In the genomic region with DNA sequence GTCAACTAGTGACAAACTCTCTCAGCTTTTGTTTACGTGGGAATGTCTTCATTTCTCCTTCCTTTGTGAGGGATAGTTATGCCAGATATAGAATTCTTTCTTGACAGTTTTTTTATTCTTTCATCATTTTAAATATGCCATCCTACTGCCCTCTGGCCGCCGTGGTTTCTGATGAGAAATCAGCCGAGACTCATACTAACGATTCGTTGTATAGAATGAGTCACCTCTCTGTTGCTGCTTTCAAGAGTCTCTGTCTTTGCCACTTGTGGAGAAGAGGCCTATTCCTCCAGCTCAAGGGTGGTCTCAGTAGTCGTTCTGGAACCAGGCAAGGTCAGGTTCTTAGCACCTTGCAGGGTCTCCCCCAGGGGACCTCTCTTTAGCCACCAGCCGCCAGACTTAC, we compare ENCODE assay signal across 13 cellular contexts. TPM values are rescaled to one million over a fixed set of nuclear protein-coding genes. Genes with fewer than 3 reads are reported as not detected.
DNase-seq lines count a peak whose midpoint lies in the region; ATAC-seq and TF ChIP-seq lines count a peak whose summit lies in the region.
"Had no signal": no experiment of that assay in that cellular context is flagged by ENCODE, and none has a peak within 500 bp of the region (broad histone marks: within the 10 kb centered on the region; RNA-seq: fewer than 3 reads in every experiment).

No MANE protein-coding gene starts in this region.

- DNase-seq in DMS79 treated with DMSO at 0.1 percent for 48 hours (lab: John Stamatoyannopoulos, UW) (peak; percentile 57), HFFc6 (peak; percentile 53), adrenal gland (no peak), foreskin melanocyte (peak; percentile 40), CD14-positive monocyte (ENCODE audit: low spot score) (no peak)
- DNase-seq in activated T-helper 1 cell treated with anti-CD3 and anti-CD28 coated beads, Interleukin-12 subunit alpha, Interleukin-12 subunit beta, Interleukin-2, Interleukin-4 antibody, amounts not matched to agents 30 ng/mL and 10 ng/mL and 1 ng/mL, durations not matched to agents 14 hours and 24 hours and 36 hours (ENCODE audit: low spot score): no peak
- DNase-seq: activated naive CD4-positive, alpha-beta T cell treated with anti-CD3 and anti-CD28 coated beads, Interleukin-2, amount 10 ng/mL, durations not matched to agents 7 days and 5 days; GOT3; NCI-H446 had no signal

- TF ChIP-seq POLR2A in adrenal gland (IDR thresholded peaks at IDR 0.05): no peak

- no peaks in the 10 kb centered on the region for H3K27me3 ChIP-seq in adrenal gland
- H3K27me3 ChIP-seq: neural progenitor cell had no signal

- H3K27ac Mint-ChIP-seq in HFFc6 (no peak overlapping the region; the same call in 1 of the 2 replicates), CD14-positive monocyte (no peak overlapping the region)
- no peak overlapping the region for H3K27ac Mint-ChIP-seq in activated T-helper 1 cell treated with anti-CD3 and anti-CD28 coated beads, Interleukin-12 subunit alpha, Interleukin-12 subunit beta, Interleukin-2, Interleukin-4 antibody, amounts not matched to agents 30 ng/mL and 10 ng/mL and 1 ng/mL, durations not matched to agents 14 hours and 24 hours and 36 hours
- H3K27ac Mint-ChIP-seq: activated naive CD4-positive, alpha-beta T cell treated with anti-CD3 and anti-CD28 coated beads, Interleukin-2, amount 10 ng/mL, durations not matched to agents 7 days and 5 days had no signal

- peak overlapping the region in 3 of 5 donors; percentile 46 to 72 (median 63) for H3K27ac ChIP-seq in adrenal gland
- H3K27ac ChIP-seq: neural progenitor cell had no signal

- no peaks in the 10 kb centered on the region for H3K9me3 ChIP-seq in adrenal gland (replicated peaks in 1 of 3)

- H3K9me3 Mint-ChIP-seq in HFFc6 (no peaks in the 10 kb centered on the region), CD14-positive monocyte (peaks cover 0 to 2% (median 0%) of the 10 kb centered on the region in 7 donors)
- H3K9me3 Mint-ChIP-seq in activated T-helper 1 cell treated with anti-CD3 and anti-CD28 coated beads, Interleukin-12 subunit alpha, Interleukin-12 subunit beta, Interleukin-2, Interleukin-4 antibody, amounts not matched to agents 30 ng/mL and 10 ng/mL and 1 ng/mL, durations not matched to agents 14 hours and 24 hours and 36 hours: no peaks in the 10 kb centered on the region
- H3K9me3 Mint-ChIP-seq: activated naive CD4-positive, alpha-beta T cell treated with anti-CD3 and anti-CD28 coated beads, Interleukin-2, amount 10 ng/mL, durations not matched to agents 7 days and 5 days; neural progenitor cell had no signal

- WGBS in adrenal gland, 4 donors: 51 to 67% (median 56%) methylated on average over 8 of the region's 8 CpGs

- H3K4me3 Mint-ChIP-seq in HFFc6: no peak overlapping the region
- no peak overlapping the region for H3K4me3 Mint-ChIP-seq in activated T-helper 1 cell treated with anti-CD3 and anti-CD28 coated beads, Interleukin-12 subunit alpha, Interleukin-12 subunit beta, Interleukin-2, Interleukin-4 antibody, amounts not matched to agents 30 ng/mL and 10 ng/mL and 1 ng/mL, durations not matched to agents 14 hours and 24 hours and 36 hours
- H3K4me3 Mint-ChIP-seq in CD14-positive monocyte: peak overlapping the region in 1 of 2 donors; percentile 41
- H3K4me3 Mint-ChIP-seq: activated naive CD4-positive, alpha-beta T cell treated with anti-CD3 and anti-CD28 coated beads, Interleukin-2, amount 10 ng/mL, durations not matched to agents 7 days and 5 days; neural progenitor cell had no signal

- H3K4me1 Mint-ChIP-seq in HFFc6 (ENCODE audit: low read depth) (peaks cover 43% of the 10 kb centered on the region), CD14-positive monocyte (no peaks in the 10 kb centered on the region)
- no peaks in the 10 kb centered on the region for H3K4me1 Mint-ChIP-seq in activated T-helper 1 cell treated with anti-CD3 and anti-CD28 coated beads, Interleukin-12 subunit alpha, Interleukin-12 subunit beta, Interleukin-2, Interleukin-4 antibody, amounts not matched to agents 30 ng/mL and 10 ng/mL and 1 ng/mL, durations not matched to agents 14 hours and 24 hours and 36 hours (ENCODE audit: low read depth)
- H3K4me1 Mint-ChIP-seq: activated naive CD4-positive, alpha-beta T cell treated with anti-CD3 and anti-CD28 coated beads, Interleukin-2, amount 10 ng/mL, durations not matched to agents 7 days and 5 days had no signal

- H3K36me3 ChIP-seq in adrenal gland (replicated peaks in 1 of 2): no peaks in the 10 kb centered on the region
- H3K36me3 ChIP-seq: neural progenitor cell had no signal

- H3K27me3 Mint-ChIP-seq in HFFc6 (ENCODE audit: insufficient read depth) (no peaks in the 10 kb centered on the region), CD14-positive monocyte (ENCODE audit: low read depth in 3 of 3) (peaks cover 35 to 47% (median 40%) of the 10 kb centered on the region in 3 donors)
- H3K27me3 Mint-ChIP-seq in activated T-helper 1 cell treated with anti-CD3 and anti-CD28 coated beads, Interleukin-12 subunit alpha, Interleukin-12 subunit beta, Interleukin-2, Interleukin-4 antibody, amounts not matched to agents 30 ng/mL and 10 ng/mL and 1 ng/mL, durations not matched to agents 14 hours and 24 hours and 36 hours (ENCODE audit: insufficient read depth): peaks cover 15% of the 10 kb centered on the region

- TF ChIP-seq CTCF in HFFc6 (IDR thresholded peaks at IDR 0.05) (no peak), adrenal gland (IDR thresholded peaks at IDR 0.05) (no peak), CD14-positive monocyte (IDR thresholded peaks at IDR 0.05) (no peak)

- ATAC-seq in HG03139 (IDR thresholded peaks at IDR 0.05; ENCODE audit: unreplicated experiment): no peak
- ATAC-seq: Panc1 had no signal

- no peak overlapping the region for H3K4me3 ChIP-seq in adrenal gland
- H3K4me3 ChIP-seq: neural progenitor cell had no signal

- intact Hi-C loops in adrenal gland (cut with DNase I): no loop called here
- intact Hi-C loops in activated T-helper 1 cell treated with anti-CD3 and anti-CD28 coated beads, Interleukin-12 subunit alpha, Interleukin-12 subunit beta, Interleukin-2, Interleukin-4 antibody, amounts not matched to agents 30 ng/mL and 10 ng/mL and 1 ng/mL, durations not matched to agents 14 hours and 24 hours and 36 hours (cut with micrococcal nuclease): no loop called here
- intact Hi-C loops in CD14-positive monocyte (cut with micrococcal nuclease): no loop called here

- peaks cover 33 to 80% of the 10 kb centered on the region in 2 donors for H3K4me1 ChIP-seq in adrenal gland (replicated peaks in 1 of 2)

- H3K36me3 Mint-ChIP-seq in HFFc6 (ENCODE audit: low read depth) (no peaks in the 10 kb centered on the region), CD14-positive monocyte (no peaks in the 10 kb centered on the region)
- no peaks in the 10 kb centered on the region for H3K36me3 Mint-ChIP-seq in activated T-helper 1 cell treated with anti-CD3 and anti-CD28 coated beads, Interleukin-12 subunit alpha, Interleukin-12 subunit beta, Interleukin-2, Interleukin-4 antibody, amounts not matched to agents 30 ng/mL and 10 ng/mL and 1 ng/mL, durations not matched to agents 14 hours and 24 hours and 36 hours (ENCODE audit: low read depth)
- H3K36me3 Mint-ChIP-seq: activated naive CD4-positive, alpha-beta T cell treated with anti-CD3 and anti-CD28 coated beads, Interleukin-2, amount 10 ng/mL, durations not matched to agents 7 days and 5 days; neural progenitor cell had no signal

RNA-seq across cellular contexts. Expression of gene MYO7A, which starts 8.0 kb away (rescaled TPM):
- under 1 TPM in 2 of 6 experiments, not detected in 4; 0.05 to 0.09 TPM for total RNA-seq in HFFc6 (2021; fragmentation: NEBNext Ultra II Directional; extraction: Animal tissue kit (Norgen Biotek cat#: 25700))
- total RNA-seq in adrenal gland: 100 to 1,000 TPM in 4 of 8 donors, 10 to 100 TPM in 4; 66.1 to 175 (median 102) TPM
- 100 to 1,000 TPM in 1 of 3 donors, 10 to 100 TPM in 2; 46.8 to 150 (median 67.2) TPM for polyA plus RNA-seq in adrenal gland
- total RNA-seq in activated T-helper 1 cell treated with anti-CD3 and anti-CD28 coated beads, Interleukin-12 subunit alpha, Interleukin-12 subunit beta, Interleukin-2, Interleukin-4 antibody, amounts not matched to agents 30 ng/mL and 10 ng/mL and 1 ng/mL, durations not matched to agents 14 hours and 24 hours and 36 hours: 0.07 and 0.29 TPM in 2 replicates
- polyA plus RNA-seq in CD14-positive monocyte: 1 to 10 TPM; 3.5 to 3.6 TPM

RNA-seq across cellular contexts. Expression of gene OMP, which starts 33.4 kb away (rescaled TPM):
- total RNA-seq in HFFc6 (2021; fragmentation: NEBNext Ultra II Directional; extraction: Animal tissue kit (Norgen Biotek cat#: 25700)): under 1 TPM in 1 of 6 experiments, not detected in 5; 0.77 TPM
- total RNA-seq in adrenal gland: under 1 TPM in 2 of 8 donors, not detected in 6; 0.50 to 0.92 TPM
- polyA plus RNA-seq in adrenal gland (1 to 10 TPM in 1 of 3 donors, not detected in 2; 1.6 TPM), CD14-positive monocyte (not detected)
- not detected in 2 replicates for total RNA-seq in activated T-helper 1 cell treated with anti-CD3 and anti-CD28 coated beads, Interleukin-12 subunit alpha, Interleukin-12 subunit beta, Interleukin-2, Interleukin-4 antibody, amounts not matched to agents 30 ng/mL and 10 ng/mL and 1 ng/mL, durations not matched to agents 14 hours and 24 hours and 36 hours
- total RNA-seq: lung microvascular endothelial cell had no signal

Comparison
In these comparisons a context has a peak if more than half of its experiments do, and no peak if none do; other contexts are left out.
1. DNase-seq: peak in DMS79 treated with DMSO at 0.1 percent for 48 hours (single experiment), HFFc6 (single experiment) and foreskin melanocyte (single experiment); none in adrenal gland (0 of 7), activated T-helper 1 cell treated with anti-CD3 and anti-CD28 coated beads, Interleukin-12 subunit alpha, Interleukin-12 subunit beta, Interleukin-2, Interleukin-4 antibody, amounts not matched to agents 30 ng/mL and 10 ng/mL and 1 ng/mL, durations not matched to agents 14 hours and 24 hours and 36 hours (single experiment) and CD14-positive monocyte (single experiment).
2. RNA of gene MYO7A, which starts 8.0 kb away (total RNA-seq): 66.1 to 175 TPM in adrenal gland; 0.07 to 0.29 TPM in activated T-helper 1 cell treated with anti-CD3 and anti-CD28 coated beads, Interleukin-12 subunit alpha, Interleukin-12 subunit beta, Interleukin-2, Interleukin-4 antibody, amounts not matched to agents 30 ng/mL and 10 ng/mL and 1 ng/mL, durations not matched to agents 14 hours and 24 hours and 36 hours and 0.05 to 0.09 TPM in HFFc6; every median in the first group is over 10 times any median in the second.